ENCODE assay signal across 14 cellular contexts in genomic region chr7:115005942-115006341, GRCh38.
DNase-seq lines count a peak whose midpoint lies in the region; ATAC-seq and TF ChIP-seq lines count a peak whose summit lies in the region.
"Had no signal": no experiment of that assay in that cellular context is flagged by ENCODE, and none has a peak within 500 bp of the region (broad histone marks: within the 10 kb centered on the region; RNA-seq: fewer than 3 reads in every experiment).

No MANE protein-coding gene starts in this region.

- DNase-seq in Caki2 (ENCODE audit: low read depth) (peak; percentile 12), mesendoderm (peak; percentile 67), GM10266 (ENCODE audit: extremely low spot score) (no peak), Kasumi-1 (lab: John Stamatoyannopoulos, UW) (no peak), NCI-H446 (lab: John Stamatoyannopoulos, UW) (no peak)
- DNase-seq in central memory CD8-positive, alpha-beta T cell (ENCODE audit: low spot score in 2 of 2), result no peak
- DNase-seq: foreskin keratinocyte; lower lobe of right lung; NCI-H1436 treated with DMSO at 0.1 percent for 48 hours; stimulated activated CD4-positive, alpha-beta T cell treated with anti-CD3 and anti-CD28 coated beads, Interleukin-2, amount 100 ng/mL, for 24 hours; stimulated activated naive B cell treated with anti-CD40 and anti-IgM and Interleukin-4, amounts not matched to agents 10 μg/mL and 1 μg/mL and 100 μg/mL, for 72 hours had no signal

- H3K4me3 ChIP-seq in HUES64 (ENCODE audit: low read length), result no peak overlapping the region
- H3K4me3 ChIP-seq in mesendoderm (ENCODE audit: low read length), result no peak overlapping the region
- H3K4me3 ChIP-seq: lower lobe of right lung had no signal

- H3K27me3 ChIP-seq in HUES64 (ENCODE audit: insufficient read depth, low read length) (peaks cover 15% of the 10 kb centered on the region; the same call in 1 of the 2 replicates), mesendoderm (ENCODE audit: insufficient read depth, low read length, poor library complexity) (no peaks in the 10 kb centered on the region)
- H3K27me3 ChIP-seq: foreskin keratinocyte had no signal

- H2BK120ac ChIP-seq in mesendoderm (ENCODE audit: low read depth, low read length), result no peak overlapping the region

- H3K27me3 Mint-ChIP-seq in central memory CD8-positive, alpha-beta T cell, result no peaks in the 10 kb centered on the region
- H3K27me3 Mint-ChIP-seq: stimulated activated naive B cell treated with anti-CD40 and anti-IgM and Interleukin-4, amounts not matched to agents 10 μg/mL and 1 μg/mL and 100 μg/mL, for 72 hours had no signal

- H3K9me3 Mint-ChIP-seq in central memory CD8-positive, alpha-beta T cell, result no peaks in the 10 kb centered on the region
- H3K9me3 Mint-ChIP-seq: stimulated activated naive B cell treated with anti-CD40 and anti-IgM and Interleukin-4, amounts not matched to agents 10 μg/mL and 1 μg/mL and 100 μg/mL, for 72 hours had no signal

- H3K9me3 ChIP-seq in HUES64 (ENCODE audit: insufficient read depth, low read depth, low read length), result no peaks in the 10 kb centered on the region
- H3K9me3 ChIP-seq: lower lobe of right lung had no signal

- H3K27ac ChIP-seq in HUES64 (ENCODE audit: low read depth, low read length) (peak overlapping the region; percentile 16; the same call in 1 of the 2 replicates), mesendoderm (ENCODE audit: low read depth, low read length) (no peak overlapping the region)
- H3K27ac ChIP-seq: foreskin keratinocyte, lower lobe of right lung, parathyroid adenoma had no signal

- H3K23ac ChIP-seq in mesendoderm (ENCODE audit: low read length), result no peak overlapping the region

- no peak overlapping the region for H3K18ac ChIP-seq in mesendoderm (ENCODE audit: low read length)

- no peaks in the 10 kb centered on the region for H3K79me2 ChIP-seq in mesendoderm (ENCODE audit: control insufficient read depth, insufficient read depth, low read length)
- H3K79me2 ChIP-seq: parathyroid adenoma had no signal

- peaks cover 5% of the 10 kb centered on the region for H3K36me3 Mint-ChIP-seq in central memory CD8-positive, alpha-beta T cell (ENCODE audit: insufficient read depth)

- no peaks in the 10 kb centered on the region for H3K79me1 ChIP-seq in mesendoderm (ENCODE audit: low read length)

- no peak overlapping the region for H3K4me3 Mint-ChIP-seq in central memory CD8-positive, alpha-beta T cell
- H3K4me3 Mint-ChIP-seq: stimulated activated naive B cell treated with anti-CD40 and anti-IgM and Interleukin-4, amounts not matched to agents 10 μg/mL and 1 μg/mL and 100 μg/mL, for 72 hours had no signal

- H3K27ac Mint-ChIP-seq in central memory CD8-positive, alpha-beta T cell (ENCODE audit: low read depth), result peak overlapping the region; percentile 35
- H3K27ac Mint-ChIP-seq: stimulated activated naive B cell treated with anti-CD40 and anti-IgM and Interleukin-4, amounts not matched to agents 10 μg/mL and 1 μg/mL and 100 μg/mL, for 72 hours had no signal

- H3K9ac ChIP-seq in HUES64 (ENCODE audit: low read depth, low read length) (no peak overlapping the region), mesendoderm (ENCODE audit: low read length) (no peak overlapping the region)
- H3K9ac ChIP-seq: parathyroid adenoma had no signal

- H2BK5ac ChIP-seq in mesendoderm (ENCODE audit: low read length), result no peak overlapping the region

- no peak overlapping the region for H2BK15ac ChIP-seq in mesendoderm (replicated peaks; ENCODE audit: low read depth)

- 9% methylated on average over 5 of the region's 5 CpGs for WGBS in HUES64
- no CpG with 5 or more reads among the region's 5 CpGs for WGBS in mesendoderm (ENCODE audit: extremely low coverage, insufficient coverage, low lambda C conversion rate)

- peaks cover 57% of the 10 kb centered on the region for H3K4me1 ChIP-seq in HUES64 (ENCODE audit: insufficient read depth, low read length)
- peaks cover 8% of the 10 kb centered on the region for H3K4me1 ChIP-seq in mesendoderm (ENCODE audit: control insufficient read depth, low read depth, low read length)
- H3K4me1 ChIP-seq: parathyroid adenoma had no signal

- no peak for TF ChIP-seq CTCF in GM10266 (IDR thresholded peaks at IDR 0.05; ENCODE audit: control insufficient read depth, insufficient read depth, low read depth, missing control alignments)

- H4K5ac ChIP-seq in mesendoderm (ENCODE audit: low read length), result no peak overlapping the region

- no peaks in the 10 kb centered on the region for H3K36me3 ChIP-seq in HUES64 (ENCODE audit: insufficient read depth, low read length)
- no peaks in the 10 kb centered on the region for H3K36me3 ChIP-seq in mesendoderm (ENCODE audit: control insufficient read depth, insufficient read depth, low read length)
- H3K36me3 ChIP-seq: lower lobe of right lung had no signal

- no peak overlapping the region for H3K4me2 ChIP-seq in mesendoderm (ENCODE audit: low read length)

- no peak for ATAC-seq in central memory CD8-positive, alpha-beta T cell (replicated peaks; ENCODE audit: extremely low read depth, poor library complexity, severe bottlenecking)
- no peak for ATAC-seq in HG02981 (IDR thresholded peaks at IDR 0.05; ENCODE audit: unreplicated experiment)
- ATAC-seq: foreskin keratinocyte; lower lobe of right lung; stimulated activated naive B cell treated with anti-CD40 and anti-IgM and Interleukin-4, amounts not matched to agents 10 μg/mL and 1 μg/mL and 100 μg/mL, for 72 hours had no signal

- in situ Hi-C loops in Caki2 (cut with HindIII; ENCODE audit: low pct_unique_long_range_greater_than_20kb, low sequenced_read_pairs), result no loop called here

- no peak overlapping the region for H4K8ac ChIP-seq in mesendoderm (ENCODE audit: low read depth, low read length)

- H3K4ac ChIP-seq in mesendoderm (ENCODE audit: low read depth, low read length), result no peak overlapping the region

- H3K56ac ChIP-seq in mesendoderm (ENCODE audit: low read length), result no peak overlapping the region

- no peak overlapping the region for H2AK5ac ChIP-seq in mesendoderm (ENCODE audit: low read length)

- H3K4me1 Mint-ChIP-seq in central memory CD8-positive, alpha-beta T cell, result peaks cover 73% of the 10 kb centered on the region

Comparison
In these comparisons a context has a peak if more than half of its experiments do, and no peak if none do; other contexts are left out.
1. DNase-seq: peak in Caki2 (single experiment) and mesendoderm (single experiment); none in central memory CD8-positive, alpha-beta T cell (0 of 2), GM10266 (single experiment), Kasumi-1 (0 of 2) and NCI-H446 (0 of 2).